In genomic region chr19:14796021-14796420, GRCh38 we compare ENCODE assay signal across 29 cellular contexts. TPM values are rescaled to one million over a fixed set of nuclear protein-coding genes. Genes with fewer than 3 reads are reported as not detected.
"Had no signal": no experiment of that assay in that cellular context is flagged by ENCODE, and none has a peak within 500 bp of the region (broad histone marks: within the 10 kb centered on the region; RNA-seq: fewer than 3 reads in every experiment).

No MANE protein-coding gene starts in this region.

- ATAC-seq: gastrocnemius medialis, heart right ventricle, left cardiac atrium, left lung, left ventricle myocardium superior, lower lobe of right lung, mucosa of descending colon had no signal

- H3K27me3 ChIP-seq: colonic mucosa, gastrocnemius medialis, left lung had no signal

- H3K9me3 ChIP-seq: colonic mucosa, esophagus squamous epithelium, gastrocnemius medialis, left lung, lower lobe of right lung, mucosa of descending colon had no signal

- H3K4me1 ChIP-seq: colonic mucosa, esophagus squamous epithelium, gastrocnemius medialis, lower lobe of right lung had no signal

- H3K4me3 ChIP-seq: colonic mucosa, esophagus squamous epithelium, gastrocnemius medialis, heart right ventricle, left lung, lower lobe of right lung, mucosa of descending colon had no signal

- H3K36me3 Mint-ChIP-seq: mesothelial cell of epicardium, naive B cell had no signal

- H3K27ac ChIP-seq: colonic mucosa, esophagus squamous epithelium, gastrocnemius medialis, heart right ventricle, left lung, lower lobe of right lung had no signal

- DNase-seq: colonic mucosa; cortex of kidney; effector memory CD4-positive, alpha-beta T cell; esophagus squamous epithelium; foreskin fibroblast; foreskin melanocyte; gastrocnemius medialis; glutamatergic neuron; head of caudate nucleus; heart right ventricle; hippocampal formation; left cardiac atrium; left lung; left ventricle myocardium superior; lower lobe of right lung; mesenchymal stem cell; mucosa of descending colon; naive B cell had no signal

- H3K36me3 ChIP-seq: colonic mucosa, esophagus squamous epithelium, gastrocnemius medialis, heart right ventricle, left lung, lower lobe of right lung had no signal

- H3K27ac Mint-ChIP-seq: dendritic cell treated with granulocyte-macrophage colony-stimulating factor and Interleukin-4, amounts not matched to agents 40 ng/mL and 50 ng/mL, for 4 days; mesothelial cell of epicardium; naive B cell had no signal

- H3K4me1 Mint-ChIP-seq: mesothelial cell of epicardium, naive B cell had no signal

- H3K4me3 Mint-ChIP-seq: dendritic cell treated with granulocyte-macrophage colony-stimulating factor and Interleukin-4, amounts not matched to agents 40 ng/mL and 50 ng/mL, for 4 days; mesothelial cell of epicardium; naive B cell had no signal

RNA-seq across cellular contexts. Expression of gene ADGRE2, which starts 17.7 kb away (rescaled TPM):
- total RNA-seq: endothelial cell of umbilical vein, mesothelial cell of epicardium had no signal

RNA-seq across cellular contexts. Expression of gene OR7A5, which starts 39.0 kb away (rescaled TPM):
- total RNA-seq: colonic mucosa, dermis microvascular lymphatic vessel endothelial cell, endothelial cell of umbilical vein, epithelial cell of proximal tubule, gastrocnemius medialis, glomerular endothelial cell, heart right ventricle, kidney epithelial cell, left cardiac atrium, left lung, left ventricle myocardium superior, lower lobe of right lung, lung microvascular endothelial cell, mesenteric fat pad, mesothelial cell of epicardium, mucosa of descending colon had no signal

RNA-seq across cellular contexts. Expression of gene OR7C1, which starts 39.0 kb away (rescaled TPM):
- total RNA-seq: colonic mucosa, dermis microvascular lymphatic vessel endothelial cell, endothelial cell of umbilical vein, epithelial cell of proximal tubule, esophagus squamous epithelium, glomerular endothelial cell, kidney epithelial cell, left cardiac atrium, left ventricle myocardium superior, lung microvascular endothelial cell, mesenteric fat pad, mesothelial cell of epicardium, mucosa of descending colon had no signal

RNA-seq across cellular contexts. Expression of gene OR7A10, which starts 52.7 kb away (rescaled TPM):
- total RNA-seq: colonic mucosa, dermis microvascular lymphatic vessel endothelial cell, endothelial cell of umbilical vein, epithelial cell of proximal tubule, esophagus squamous epithelium, gastrocnemius medialis, glomerular endothelial cell, heart right ventricle, kidney epithelial cell, left cardiac atrium, left lung, left ventricle myocardium superior, lower leg skin, lower lobe of right lung, lung microvascular endothelial cell, mesenteric fat pad, mesothelial cell of epicardium, mucosa of descending colon, myocyte had no signal
